ENCODE assay signal across 33 cellular contexts in the genomic region with DNA sequence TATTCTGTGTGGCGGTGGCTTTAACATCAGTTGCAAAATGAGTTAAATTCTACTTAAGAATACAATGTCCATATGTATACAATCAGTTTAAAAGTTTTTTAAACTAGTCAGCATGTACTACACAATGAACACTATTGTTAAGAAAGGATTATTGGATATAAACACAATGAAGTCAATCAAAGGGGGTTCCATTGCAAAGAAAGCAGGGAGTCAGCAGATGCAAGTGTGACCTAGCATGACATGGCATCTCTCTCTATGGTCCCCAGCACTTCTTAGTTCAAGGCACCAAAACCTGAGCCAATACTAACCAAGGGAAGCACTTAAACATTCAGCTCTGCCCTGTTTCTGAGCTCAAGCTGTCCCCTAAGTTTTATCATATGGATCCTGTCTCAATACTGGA. TPM values are rescaled to one million over a fixed set of nuclear protein-coding genes. Genes with fewer than 3 reads are reported as not detected.
DNase-seq lines count a peak whose midpoint lies in the region; ATAC-seq and TF ChIP-seq lines count a peak whose summit lies in the region.
"Had no signal": no experiment of that assay in that cellular context is flagged by ENCODE, and none has a peak within 500 bp of the region (broad histone marks: within the 10 kb centered on the region; RNA-seq: fewer than 3 reads in every experiment).

No MANE protein-coding gene starts in this region.

- no peak overlapping the region for H2AFZ ChIP-seq in SU-DHL-6 (ENCODE audit: low read depth, low read length, severe bottlenecking)

- TF ChIP-seq CTCF in CD14-positive monocyte (IDR thresholded peaks at IDR 0.05): no peak
- no peak for TF ChIP-seq CTCF in CD8-positive, alpha-beta T cell (IDR thresholded peaks at IDR 0.05)
- TF ChIP-seq CTCF in SU-DHL-6 (IDR thresholded peaks at IDR 0.05; ENCODE audit: insufficient read depth, low read length, poor library complexity, severe bottlenecking): no peak
- no peak for TF ChIP-seq CTCF in endodermal cell (conservative IDR thresholded peaks at IDR 0.05)

- no peaks in the 10 kb centered on the region for H4K20me1 ChIP-seq in SU-DHL-6 (ENCODE audit: low read depth, low read length)

- H3K9ac ChIP-seq in SU-DHL-6 (ENCODE audit: low read length) (peak overlapping the region; percentile 62), endodermal cell (ENCODE audit: extremely low read depth, low read length, poor library complexity, severe bottlenecking) (no peak overlapping the region)

- H3K9me3 Mint-ChIP-seq in CD14-positive monocyte: peaks cover 0 to 2% (median 0%) of the 10 kb centered on the region in 7 donors
- H3K9me3 Mint-ChIP-seq in CD8-positive, alpha-beta T cell: no peaks in the 10 kb centered on the region
- H3K9me3 Mint-ChIP-seq in naive B cell: peaks cover 0 to 2% (median 0%) of the 10 kb centered on the region in 7 donors
- no peaks in the 10 kb centered on the region for H3K9me3 Mint-ChIP-seq in endodermal cell
- H3K9me3 Mint-ChIP-seq: CD4-positive, CD25-positive, alpha-beta regulatory T cell; immature natural killer cell; stimulated activated naive CD8-positive, alpha-beta T cell treated with anti-CD3 and anti-CD28 coated beads, Interleukin-15, Interleukin-2, amounts not matched to agents 100 ng/mL and 50 ng/mL, for 24 hours; WTC11 had no signal

- POLR2A ChIA-PET in CD8-positive, alpha-beta T cell (lab: Charles Lee): no interaction called here

- peak overlapping the region; percentile 74 for H3K4me2 ChIP-seq in SU-DHL-6 (ENCODE audit: low read depth, low read length, poor library complexity, severe bottlenecking)
- H3K4me2 ChIP-seq: smooth muscle cell had no signal

- intact Hi-C loops in CD14-positive monocyte (cut with micrococcal nuclease): no loop called here
- intact Hi-C loops in CD8-positive, alpha-beta T cell (cut with DNase I, micrococcal nuclease): no loop called here

- H3K9me3 ChIP-seq in CD8-positive, alpha-beta T cell (ENCODE audit: low read length): no peaks in the 10 kb centered on the region
- H3K9me3 ChIP-seq in SU-DHL-6 (ENCODE audit: insufficient read depth, low read length) (no peaks in the 10 kb centered on the region), endodermal cell (ENCODE audit: control insufficient read depth, low read length) (no peaks in the 10 kb centered on the region)
- H3K9me3 ChIP-seq: adrenal gland, body of pancreas, ovary, testis had no signal

- no peak for DNase-seq in CD14-positive monocyte (ENCODE audit: low spot score)
- DNase-seq in CD8-positive, alpha-beta T cell: no peak
- no peak for DNase-seq in naive B cell
- no peak for DNase-seq in stimulated activated CD4-positive, alpha-beta T cell treated with anti-CD3 and anti-CD28 coated beads, Interleukin-1b, Interleukin-23, amount 100 ng/mL, for 48 hours
- no peak for DNase-seq in endodermal cell
- DNase-seq: activated CD4-positive, alpha-beta T cell treated with anti-CD3 and anti-CD28 coated beads, Interleukin-2, amount 50 U/mL, for 1 hour; activated gamma-delta T cell; activated T-cell treated with anti-CD3 and anti-CD28 coated beads, Interleukin-2, amount 50 U/mL, for 1 hour; adrenal gland; body of pancreas; CD4-positive, CD25-positive, alpha-beta regulatory T cell; cerebellar nuclear complex; EL; immature natural killer cell; left cardiac atrium; NCI-H1417 treated with DMSO at 0.1 percent for 48 hours; NCI-H2081; NCI-H2227 treated with DMSO at 0.1 percent for 48 hours; ovary; retina; SIG-M5; SW 1271; T1000; testis had no signal

- 100% methylated on average over 1 of the region's 1 CpG; no CpG with 5 or more reads in 1 of the 2 experiments for WGBS in endodermal cell (ENCODE audit: insufficient coverage in 1 of 2, insufficient read length in 1 of 2), 2 experiments

- H3K27me3 Mint-ChIP-seq in CD14-positive monocyte (ENCODE audit: low read depth in 3 of 3) (peaks cover 0 to 2% (median 0%) of the 10 kb centered on the region in 3 donors), naive B cell (no peaks in the 10 kb centered on the region), endodermal cell (ENCODE audit: insufficient read depth) (peaks cover 11% of the 10 kb centered on the region)
- no peaks in the 10 kb centered on the region for H3K27me3 Mint-ChIP-seq in CD8-positive, alpha-beta T cell (ENCODE audit: low read depth)
- H3K27me3 Mint-ChIP-seq: CD4-positive, CD25-positive, alpha-beta regulatory T cell; stimulated activated naive CD8-positive, alpha-beta T cell treated with anti-CD3 and anti-CD28 coated beads, Interleukin-15, Interleukin-2, amounts not matched to agents 100 ng/mL and 50 ng/mL, for 24 hours had no signal

- no peaks in the 10 kb centered on the region for H3K27me3 ChIP-seq in CD8-positive, alpha-beta T cell (ENCODE audit: insufficient read depth, low read length)
- no peaks in the 10 kb centered on the region for H3K27me3 ChIP-seq in SU-DHL-6 (ENCODE audit: low read length)
- H3K27me3 ChIP-seq in endodermal cell (ENCODE audit: control insufficient read depth, insufficient read depth, low read length, poor library complexity, severe bottlenecking): no peaks in the 10 kb centered on the region
- H3K27me3 ChIP-seq: adrenal gland, body of pancreas, ovary, testis had no signal

- H3K36me3 ChIP-seq in CD8-positive, alpha-beta T cell (ENCODE audit: insufficient read depth, low read length): no peaks in the 10 kb centered on the region
- H3K36me3 ChIP-seq in SU-DHL-6 (ENCODE audit: low read length) (no peaks in the 10 kb centered on the region), endodermal cell (ENCODE audit: control insufficient read depth, insufficient read depth, low read length) (no peaks in the 10 kb centered on the region)
- H3K36me3 ChIP-seq: adrenal gland, ovary had no signal

- H3K27ac Mint-ChIP-seq in CD14-positive monocyte (peak overlapping the region; percentile 98 to 100 (median 99)), naive B cell (peak overlapping the region in 4 of 6 donors; percentile 39 to 88 (median 58)), endodermal cell (no peak overlapping the region)
- H3K27ac Mint-ChIP-seq in CD8-positive, alpha-beta T cell: peak overlapping the region; percentile 60
- H3K27ac Mint-ChIP-seq: stimulated activated naive CD8-positive, alpha-beta T cell treated with anti-CD3 and anti-CD28 coated beads, Interleukin-15, Interleukin-2, amounts not matched to agents 100 ng/mL and 50 ng/mL, for 24 hours; WTC11 had no signal

- ATAC-seq in CD8-positive, alpha-beta T cell: no peak
- no peak for ATAC-seq in naive B cell (ENCODE audit: low read depth in 2 of 2)
- ATAC-seq in HG02840 (IDR thresholded peaks at IDR 0.05; ENCODE audit: low FRiP score, unreplicated experiment): no peak
- no peak for ATAC-seq in GM21381 (IDR thresholded peaks at IDR 0.05; ENCODE audit: unreplicated experiment)
- ATAC-seq: body of pancreas, left cardiac atrium, WTC11 had no signal

- H3K4me3 Mint-ChIP-seq in CD14-positive monocyte (peak overlapping the region in 1 of 2 donors; percentile 53), naive B cell (no peak overlapping the region), endodermal cell (no peak overlapping the region)
- no peak overlapping the region for H3K4me3 Mint-ChIP-seq in CD8-positive, alpha-beta T cell
- H3K4me3 Mint-ChIP-seq: immature natural killer cell; stimulated activated naive CD8-positive, alpha-beta T cell treated with anti-CD3 and anti-CD28 coated beads, Interleukin-15, Interleukin-2, amounts not matched to agents 100 ng/mL and 50 ng/mL, for 24 hours; WTC11 had no signal

- H3K27ac ChIP-seq in CD8-positive, alpha-beta T cell (ENCODE audit: low read depth, low read length): no peak overlapping the region
- H3K27ac ChIP-seq in SU-DHL-6 (ENCODE audit: low read depth, low read length): peak overlapping the region; percentile 95
- H3K27ac ChIP-seq in endodermal cell (ENCODE audit: low read depth, low read length): no peak overlapping the region
- H3K27ac ChIP-seq: ovary, testis had no signal

- peaks cover 71% of the 10 kb centered on the region for H3F3A ChIP-seq in SU-DHL-6 (ENCODE audit: insufficient read depth)

- peaks cover 95% of the 10 kb centered on the region for H3K79me2 ChIP-seq in SU-DHL-6 (ENCODE audit: insufficient read depth, low read length)

- H3K4me1 Mint-ChIP-seq in CD14-positive monocyte: peaks cover 86% of the 10 kb centered on the region
- H3K4me1 Mint-ChIP-seq in CD8-positive, alpha-beta T cell (ENCODE audit: low read depth): peaks cover 83% of the 10 kb centered on the region
- H3K4me1 Mint-ChIP-seq in naive B cell: peaks cover 60 to 87% (median 77%) of the 10 kb centered on the region in 3 donors
- peaks cover 4% of the 10 kb centered on the region for H3K4me1 Mint-ChIP-seq in endodermal cell

- H3K4me1 ChIP-seq in CD8-positive, alpha-beta T cell (ENCODE audit: insufficient read depth, low read length): peaks cover 41% of the 10 kb centered on the region
- H3K4me1 ChIP-seq in endodermal cell (ENCODE audit: control insufficient read depth, insufficient read depth, low read length): no peaks in the 10 kb centered on the region
- H3K4me1 ChIP-seq: adrenal gland, body of pancreas had no signal

- H3K9me2 ChIP-seq in SU-DHL-6 (replicated peaks; ENCODE audit: insufficient read depth, low read length): no peaks in the 10 kb centered on the region

- H3K4me3 ChIP-seq in CD8-positive, alpha-beta T cell (ENCODE audit: low read depth, low read length): no peak overlapping the region
- H3K4me3 ChIP-seq in SU-DHL-6 (ENCODE audit: insufficient read depth, low read length, poor library complexity, severe bottlenecking): no peak overlapping the region
- no peak overlapping the region for H3K4me3 ChIP-seq in endodermal cell (ENCODE audit: low read length)
- H3K4me3 ChIP-seq: adrenal gland, body of pancreas, lung, ovary, smooth muscle cell, testis had no signal

- CTCF ChIA-PET in CD8-positive, alpha-beta T cell (lab: Charles Lee): no interaction called here

- H3K36me3 Mint-ChIP-seq in CD14-positive monocyte (peaks cover 8 to 10% of the 10 kb centered on the region in 2 donors), naive B cell (peaks cover 0 to 7% of the 10 kb centered on the region in 2 donors), endodermal cell (ENCODE audit: low read depth) (no peaks in the 10 kb centered on the region)
- H3K36me3 Mint-ChIP-seq in CD8-positive, alpha-beta T cell: peaks cover 37% of the 10 kb centered on the region
- H3K36me3 Mint-ChIP-seq: immature natural killer cell, WTC11 had no signal

RNA-seq across cellular contexts. Expression of a gene that starts 17.0 kb away (rescaled TPM):
- polyA plus RNA-seq in CD14-positive monocyte (10 to 100 TPM in 1 of 2 donors, 1 to 10 TPM in 1; 5.7 to 10.6 TPM), naive B cell (ENCODE audit: low read depth in 6 of 6) (10 to 100 TPM in 5 of 6 donors, 1 to 10 TPM in 1; 5.0 to 22.1 (median 12.7) TPM)
- total RNA-seq in CD8-positive, alpha-beta T cell: 10 to 100 TPM; 27.7 to 29.7 TPM
- total RNA-seq in endodermal cell: under 1 TPM; 0.33 to 0.40 TPM
- 0.36 TPM for polyA plus RNA-seq in endodermal cell (2013, experiment 1 of 2)
- polyA plus RNA-seq in endodermal cell (2013, experiment 2 of 2): 0.58 TPM
- total RNA-seq: HT1080 had no signal
- polyA plus RNA-seq: neural cell, smooth muscle cell had no signal

Comparison
In these comparisons a context has a peak if more than half of its experiments do, and no peak if none do; other contexts are left out.
1. RNA of a gene that starts 17.0 kb away (total RNA-seq): 27.7 to 29.7 TPM in CD8-positive, alpha-beta T cell; 0.33 to 0.40 TPM in endodermal cell; every median in the first group is over 10 times any median in the second.